18 cellular contexts compared by ENCODE assay signal in the genomic region with DNA sequence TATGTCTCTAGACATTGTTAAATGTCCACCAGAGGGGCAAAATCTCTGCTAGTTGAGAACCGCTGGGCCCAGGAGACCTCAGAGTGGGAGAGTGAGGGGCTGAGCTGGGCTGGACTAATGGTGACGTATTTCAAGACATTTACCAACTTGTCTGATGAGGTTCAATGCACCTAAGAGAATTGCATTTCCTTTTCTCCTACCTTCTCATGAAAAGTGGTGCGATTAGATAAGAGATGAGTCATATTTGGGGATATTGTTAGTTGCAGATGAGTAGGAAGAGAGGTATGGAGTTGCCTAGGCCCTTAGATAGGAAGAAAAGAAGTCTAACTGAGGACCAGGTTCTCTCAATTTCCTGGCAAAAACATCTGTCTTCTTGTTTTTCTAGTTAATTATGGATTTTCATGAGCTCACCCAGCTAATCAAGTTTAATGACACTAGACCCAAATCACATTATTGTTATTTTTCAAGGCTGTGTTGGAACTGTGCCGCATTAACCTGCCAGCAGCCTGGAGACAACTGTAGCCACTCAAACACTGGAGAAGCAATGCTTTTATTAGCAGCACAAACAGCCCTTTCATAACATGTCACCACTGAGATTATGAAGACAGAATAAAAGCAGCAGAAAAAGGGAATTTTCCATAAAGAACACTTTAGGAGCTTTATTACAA.
DNase-seq lines count a peak whose midpoint lies in the region; ATAC-seq, FAIRE-seq and TF ChIP-seq lines count a peak whose summit lies in the region.
"Had no signal": no experiment of that assay in that cellular context is flagged by ENCODE, and none has a peak within 500 bp of the region (broad histone marks: within the 10 kb centered on the region; RNA-seq: fewer than 3 reads in every experiment).

No MANE protein-coding gene starts in this region.

- peaks cover 0 to 8% of the 10 kb centered on the region in 2 donors for H3K4me1 Mint-ChIP-seq in stimulated activated naive B cell treated with anti-CD40 and anti-IgM and Interleukin-4, amounts not matched to agents 10 μg/mL and 1 μg/mL and 100 μg/mL, for 72 hours
- H3K4me1 Mint-ChIP-seq in naive thymus-derived CD4-positive, alpha-beta T cell: no peaks in the 10 kb centered on the region
- H3K4me1 Mint-ChIP-seq: CD4-positive, CD25-positive, alpha-beta regulatory T cell had no signal

- H3K4me1 ChIP-seq in K562 (replicated peaks in 1 of 2; ENCODE audit: control insufficient read depth in 2 of 2, insufficient read depth in 2 of 2, low read length in 2 of 2) (peaks cover 9 to 47% of the 10 kb centered on the region in 2 experiments; a peak in 4 of 5 replicates), colonic mucosa (no peaks in the 10 kb centered on the region)
- no peaks in the 10 kb centered on the region for H3K4me1 ChIP-seq in naive thymus-derived CD4-positive, alpha-beta T cell (ENCODE audit: control insufficient read depth in 2 of 2, insufficient read depth in 2 of 2, low read length in 2 of 2)
- H3K4me1 ChIP-seq: lower lobe of right lung, uterus had no signal

- 15% methylated on average over 4 of the region's 4 CpGs for WGBS in K562 (ENCODE audit: insufficient coverage, low coverage, missing lambda C conversion rate)

- H3K9me3 ChIP-seq in K562 (replicated peaks; ENCODE audit: control insufficient read depth, insufficient read depth, low read depth, low read length) (no peaks in the 10 kb centered on the region), colonic mucosa (no peaks in the 10 kb centered on the region)
- no peaks in the 10 kb centered on the region for H3K9me3 ChIP-seq in naive thymus-derived CD4-positive, alpha-beta T cell (ENCODE audit: control insufficient read depth in 2 of 3, low read length in 3 of 3)
- H3K9me3 ChIP-seq: lower lobe of right lung, uterus had no signal

- H3K27ac ChIP-seq in K562 (ENCODE audit: extremely low read depth, low read depth, low read length): peak overlapping the region; percentile 55
- no peak overlapping the region for H3K27ac ChIP-seq in naive thymus-derived CD4-positive, alpha-beta T cell (ENCODE audit: low read depth, low read length)
- H3K27ac ChIP-seq in colonic mucosa: no peak overlapping the region
- H3K27ac ChIP-seq: lower lobe of right lung, uterus had no signal

- H4K20me1 ChIP-seq in K562 (replicated peaks; ENCODE audit: control insufficient read depth, insufficient read depth, low read length): no peaks in the 10 kb centered on the region

- no peaks in the 10 kb centered on the region for H3K9me1 ChIP-seq in K562 (ENCODE audit: control insufficient read depth, insufficient read depth, low read length)

- TF ChIP-seq RAD21 in K562 (CRISPR knock-in tag; conservative IDR thresholded peaks at IDR 0.05 in 1 of 2, IDR thresholded peaks at IDR 0.05 in 1 of 2): 0 out of 4 replicates have a peak, but pooled peaks of 1 of the 2 experiments have one; percentile 13

- H3K36me3 Mint-ChIP-seq in stimulated activated naive B cell treated with anti-CD40 and anti-IgM and Interleukin-4, amounts not matched to agents 10 μg/mL and 1 μg/mL and 100 μg/mL, for 72 hours: no peaks in the 10 kb centered on the region
- H3K36me3 Mint-ChIP-seq in naive thymus-derived CD4-positive, alpha-beta T cell: no peaks in the 10 kb centered on the region
- H3K36me3 Mint-ChIP-seq: activated CD4-positive, alpha-beta memory T cell treated with anti-CD3 and anti-CD28 coated beads for 36 hours; CD4-positive, CD25-positive, alpha-beta regulatory T cell had no signal

- intact Hi-C loops in K562 (cut with micrococcal nuclease) (loop anchor here (1.0 kb wide), 1 partner anchor 41 kb away; no protein-coding TSS in a partner anchor), colonic mucosa (cut with DNase I) (no loop called here)
- intact Hi-C loops in naive thymus-derived CD4-positive, alpha-beta T cell (cut with micrococcal nuclease): no loop called here

- peak overlapping the region; percentile 7; the same call in 1 of the 2 replicates for H2AFZ ChIP-seq in K562 (ENCODE audit: low read depth, low read length)

- no peaks in the 10 kb centered on the region for H3K9me3 Mint-ChIP-seq in stimulated activated naive B cell treated with anti-CD40 and anti-IgM and Interleukin-4, amounts not matched to agents 10 μg/mL and 1 μg/mL and 100 μg/mL, for 72 hours
- no peaks in the 10 kb centered on the region for H3K9me3 Mint-ChIP-seq in naive thymus-derived CD4-positive, alpha-beta T cell
- H3K9me3 Mint-ChIP-seq: activated CD4-positive, alpha-beta memory T cell treated with anti-CD3 and anti-CD28 coated beads for 36 hours; activated T-helper 1 cell treated with anti-CD3 and anti-CD28 coated beads, Interleukin-12 subunit alpha, Interleukin-12 subunit beta, Interleukin-2, Interleukin-4 antibody, amounts not matched to agents 30 ng/mL and 10 ng/mL and 1 ng/mL, durations not matched to agents 14 hours and 24 hours and 36 hours; dendritic cell treated with granulocyte-macrophage colony-stimulating factor and Interleukin-4, amounts not matched to agents 40 ng/mL and 50 ng/mL, for 4 days; nephron had no signal

- TF ChIP-seq POLR2A in K562 (conservative IDR thresholded peaks at IDR 0.05): no peak

- no peak overlapping the region for H3K27ac Mint-ChIP-seq in stimulated activated naive B cell treated with anti-CD40 and anti-IgM and Interleukin-4, amounts not matched to agents 10 μg/mL and 1 μg/mL and 100 μg/mL, for 72 hours
- H3K27ac Mint-ChIP-seq in naive thymus-derived CD4-positive, alpha-beta T cell: no peak overlapping the region
- H3K27ac Mint-ChIP-seq: activated CD4-positive, alpha-beta memory T cell treated with anti-CD3 and anti-CD28 coated beads for 36 hours; activated T-helper 1 cell treated with anti-CD3 and anti-CD28 coated beads, Interleukin-12 subunit alpha, Interleukin-12 subunit beta, Interleukin-2, Interleukin-4 antibody, amounts not matched to agents 30 ng/mL and 10 ng/mL and 1 ng/mL, durations not matched to agents 14 hours and 24 hours and 36 hours; dendritic cell treated with granulocyte-macrophage colony-stimulating factor and Interleukin-4, amounts not matched to agents 40 ng/mL and 50 ng/mL, for 4 days; nephron had no signal

- no TSS peak for BruUV-seq in K562 (replicated peaks; lab: Mats Ljungman, UMichigan)

- POLR2A ChIA-PET in K562 (lab: Yijun Ruan, JAX): interaction anchor here (0.7 to 1.3 kb wide), 4 partner anchors 11 to 514 kb away, joined by 3 to 4 read pairs (median 3); no protein-coding TSS in a partner anchor
- POLR2A ChIA-PET in naive thymus-derived CD4-positive, alpha-beta T cell (lab: Charles Lee): no interaction called here

- TF ChIP-seq CTCF in K562 (IDR thresholded peaks at IDR 0.05 in 2 of 3, conservative IDR thresholded peaks at IDR 0.05 in 1 of 3; ENCODE audit: insufficient read depth in 2 of 3, low read depth in 1 of 3, low read length in 3 of 3) (0 out of 6 replicates have a peak, but pooled peaks of 1 of the 3 experiments have one; percentile 11), colonic mucosa (IDR thresholded peaks at IDR 0.05) (no peak)

- H3K79me2 ChIP-seq in K562 (ENCODE audit: control insufficient read depth, insufficient read depth, low read length): peaks cover 36% of the 10 kb centered on the region

- peak overlapping the region; percentile 62 for H3K4me2 ChIP-seq in K562 (ENCODE audit: insufficient read depth, low read length)

- CTCF ChIA-PET in K562 (lab: Yijun Ruan, JAX; ENCODE audit: low intra/inter-chr PET ratio): no interaction called here
- CTCF ChIA-PET in naive thymus-derived CD4-positive, alpha-beta T cell (lab: Charles Lee): no interaction called here

- H3K27me3 ChIP-seq in K562 (ENCODE audit: control insufficient read depth in 2 of 2, insufficient read depth in 2 of 2, low read length in 2 of 2): no peaks in the 10 kb centered on the region
- H3K27me3 ChIP-seq in naive thymus-derived CD4-positive, alpha-beta T cell (ENCODE audit: control insufficient read depth in 2 of 2, insufficient read depth in 2 of 2, low read length in 2 of 2): no peaks in the 10 kb centered on the region
- H3K27me3 ChIP-seq in colonic mucosa: no peaks in the 10 kb centered on the region
- H3K27me3 ChIP-seq: uterus had no signal

- H3K27me3 Mint-ChIP-seq in stimulated activated naive B cell treated with anti-CD40 and anti-IgM and Interleukin-4, amounts not matched to agents 10 μg/mL and 1 μg/mL and 100 μg/mL, for 72 hours: no peaks in the 10 kb centered on the region
- peaks cover 0 to 2% (median 0%) of the 10 kb centered on the region in 5 donors for H3K27me3 Mint-ChIP-seq in naive thymus-derived CD4-positive, alpha-beta T cell
- H3K27me3 Mint-ChIP-seq: activated CD4-positive, alpha-beta memory T cell treated with anti-CD3 and anti-CD28 coated beads for 36 hours; dendritic cell treated with granulocyte-macrophage colony-stimulating factor and Interleukin-4, amounts not matched to agents 40 ng/mL and 50 ng/mL, for 4 days had no signal

- TF ChIP-seq EP300 in K562 (IDR thresholded peaks at IDR 0.05; ENCODE audit: low read length): peak; percentile 87

- in situ Hi-C loops in K562 (cut with MboI): no loop called here

- H3K36me3 ChIP-seq in K562 (ENCODE audit: control insufficient read depth, insufficient read depth, low read length) (no peaks in the 10 kb centered on the region; the same call in 2 of the 3 replicates), colonic mucosa (no peaks in the 10 kb centered on the region)
- no peaks in the 10 kb centered on the region for H3K36me3 ChIP-seq in naive thymus-derived CD4-positive, alpha-beta T cell (ENCODE audit: control insufficient read depth in 2 of 3, insufficient read depth in 3 of 3, low read length in 3 of 3)
- H3K36me3 ChIP-seq: lower lobe of right lung, uterus had no signal

- no peak overlapping the region for H3K4me3 ChIP-seq in K562
- no peak overlapping the region for H3K4me3 ChIP-seq in naive thymus-derived CD4-positive, alpha-beta T cell (ENCODE audit: low read length)
- H3K4me3 ChIP-seq in colonic mucosa: no peak overlapping the region
- H3K4me3 ChIP-seq: lower lobe of right lung, uterus had no signal

- peak; percentile 35 to 82 (median 60) for DNase-seq in K562 (ENCODE audit: extremely low read depth in 1 of 4, low spot score in 3 of 4)
- no peak for DNase-seq in stimulated activated naive B cell treated with anti-CD40 and anti-IgM and Interleukin-4, amounts not matched to agents 10 μg/mL and 1 μg/mL and 100 μg/mL, for 72 hours
- no peak for DNase-seq in naive thymus-derived CD4-positive, alpha-beta T cell
- DNase-seq in colonic mucosa: no peak
- DNase-seq: activated CD4-positive, alpha-beta memory T cell treated with anti-CD3 and anti-CD28 coated beads for 36 hours; aorta; CD4-positive, CD25-positive, alpha-beta regulatory T cell; lower lobe of right lung; NCI-H146; NCI-H524 treated with DMSO at 0.1 percent for 48 hours; stimulated activated CD4-positive, alpha-beta T cell treated with anti-CD3 and anti-CD28 coated beads, Interleukin-2, amount 100 ng/mL, for 48 hours; uterus had no signal

- peak; percentile 86 for FAIRE-seq in K562 (lab: Jason Lieb, UNC)

- ATAC-seq in GM18907 (IDR thresholded peaks at IDR 0.05; ENCODE audit: unreplicated experiment): peak; percentile 32
- peak; percentile 36 for ATAC-seq in HG03354 (IDR thresholded peaks at IDR 0.05; ENCODE audit: poor library complexity, severe bottlenecking, unreplicated experiment)
- peak; percentile 83 for ATAC-seq in K562
- peak; percentile 44 to 70 for ATAC-seq in stimulated activated naive B cell treated with anti-CD40 and anti-IgM and Interleukin-4, amounts not matched to agents 10 μg/mL and 1 μg/mL and 100 μg/mL, for 72 hours (replicated peaks)
- ATAC-seq in naive thymus-derived CD4-positive, alpha-beta T cell: no peak
- no peak for ATAC-seq in HG03460 (IDR thresholded peaks at IDR 0.05; ENCODE audit: unreplicated experiment)
- ATAC-seq: lower lobe of right lung had no signal

- H3K4me3 Mint-ChIP-seq in stimulated activated naive B cell treated with anti-CD40 and anti-IgM and Interleukin-4, amounts not matched to agents 10 μg/mL and 1 μg/mL and 100 μg/mL, for 72 hours: no peak overlapping the region
- H3K4me3 Mint-ChIP-seq in naive thymus-derived CD4-positive, alpha-beta T cell: no peak overlapping the region
- H3K4me3 Mint-ChIP-seq: activated CD4-positive, alpha-beta memory T cell treated with anti-CD3 and anti-CD28 coated beads for 36 hours; activated T-helper 1 cell treated with anti-CD3 and anti-CD28 coated beads, Interleukin-12 subunit alpha, Interleukin-12 subunit beta, Interleukin-2, Interleukin-4 antibody, amounts not matched to agents 30 ng/mL and 10 ng/mL and 1 ng/mL, durations not matched to agents 14 hours and 24 hours and 36 hours; CD4-positive, CD25-positive, alpha-beta regulatory T cell; dendritic cell treated with granulocyte-macrophage colony-stimulating factor and Interleukin-4, amounts not matched to agents 40 ng/mL and 50 ng/mL, for 4 days; nephron had no signal

- peak overlapping the region in 1 of 2 experiments; percentile 5; a peak in 1 of 4 replicates for H3K9ac ChIP-seq in K562 (ENCODE audit: insufficient read depth in 1 of 2, low read depth in 2 of 2, low read length in 2 of 2)
- no peak overlapping the region for H3K9ac ChIP-seq in colonic mucosa (ENCODE audit: low read depth in 2 of 2, low read length in 2 of 2)

Comparison
In these comparisons a context has a peak if more than half of its experiments do, and no peak if none do; other contexts are left out.
1. ATAC-seq: peak in GM18907 (single experiment), HG03354 (single experiment), K562 (single experiment) and stimulated activated naive B cell treated with anti-CD40 and anti-IgM and Interleukin-4, amounts not matched to agents 10 μg/mL and 1 μg/mL and 100 μg/mL, for 72 hours (2 of 2); none in naive thymus-derived CD4-positive, alpha-beta T cell (single experiment) and HG03460 (single experiment).
2. DNase-seq: peak in K562 (4 of 4); none in stimulated activated naive B cell treated with anti-CD40 and anti-IgM and Interleukin-4, amounts not matched to agents 10 μg/mL and 1 μg/mL and 100 μg/mL, for 72 hours (single experiment), naive thymus-derived CD4-positive, alpha-beta T cell (0 of 9) and colonic mucosa (single experiment).